8 cellular contexts compared by ENCODE assay signal in the genomic region with DNA sequence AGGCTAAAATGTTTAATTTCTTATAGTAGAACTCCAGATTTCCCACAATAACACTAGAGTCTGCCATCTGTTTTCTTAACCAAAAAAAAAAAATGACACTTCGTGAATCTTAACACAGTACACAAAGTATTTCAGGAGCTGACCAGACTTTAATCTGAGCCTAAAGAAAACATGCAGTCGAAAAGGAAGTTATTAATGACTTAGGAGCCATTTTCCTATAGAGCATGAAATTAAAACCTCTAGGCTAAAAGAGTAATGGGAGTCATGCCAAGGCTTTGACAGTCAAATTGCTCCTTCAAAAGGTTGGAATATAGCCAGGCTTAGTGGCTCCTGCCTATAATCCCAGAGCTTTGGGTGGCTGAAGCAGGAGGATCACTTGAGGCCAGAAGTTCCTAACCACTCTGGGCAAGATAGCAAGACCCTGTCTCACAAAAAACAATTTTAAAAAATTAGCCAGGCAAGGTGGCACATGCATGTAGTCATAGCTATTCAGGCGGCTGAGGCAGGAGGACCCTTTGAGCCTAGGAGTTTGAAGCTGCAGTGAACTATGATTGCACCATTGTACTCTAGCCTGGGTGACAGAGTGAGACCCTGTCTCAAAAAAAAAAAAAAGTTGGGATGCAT. TPM values are rescaled to one million over a fixed set of nuclear protein-coding genes. Genes with fewer than 3 reads are reported as not detected.
DNase-seq lines count a peak whose midpoint lies in the region; ATAC-seq and TF ChIP-seq lines count a peak whose summit lies in the region.

No MANE protein-coding gene starts in this region.

- no peaks in the 10 kb centered on the region for H3K27me3 Mint-ChIP-seq in stimulated activated naive CD8-positive, alpha-beta T cell treated with anti-CD3 and anti-CD28 coated beads, Interleukin-15, amount 100 ng/mL, for 72 hours

- ATAC-seq in omental fat pad (ENCODE audit: low FRiP score) (no peak), HG03457 (IDR thresholded peaks at IDR 0.05; ENCODE audit: unreplicated experiment) (no peak)
- no peak for ATAC-seq in stimulated activated naive CD8-positive, alpha-beta T cell treated with anti-CD3 and anti-CD28 coated beads, Interleukin-15, amount 100 ng/mL, for 72 hours

- peaks cover 26% of the 10 kb centered on the region for H3K4me1 Mint-ChIP-seq in stimulated activated naive CD8-positive, alpha-beta T cell treated with anti-CD3 and anti-CD28 coated beads, Interleukin-15, amount 100 ng/mL, for 72 hours

- no peaks in the 10 kb centered on the region for H3K36me3 ChIP-seq in HEK293 (ENCODE audit: control insufficient read depth in 2 of 2, insufficient read depth in 1 of 2, low read length in 2 of 2)

- no peaks in the 10 kb centered on the region for H3K9me3 ChIP-seq in HEK293 (ENCODE audit: control insufficient read depth, insufficient read depth, low read depth, low read length)

- CTCF ChIA-PET in HEK293 (lab: Yijun Ruan, JAX): interaction anchor here (0.6 to 0.8 kb wide), 4 partner anchors 10 to 265 kb away, joined by 3 to 5 read pairs (median 4); no protein-coding TSS in a partner anchor

- H3K4me3 Mint-ChIP-seq in stimulated activated naive CD8-positive, alpha-beta T cell treated with anti-CD3 and anti-CD28 coated beads, Interleukin-15, amount 100 ng/mL, for 72 hours: no peak overlapping the region

- H3K4me3 ChIP-seq in HEK293 (ENCODE audit: low read depth, low read length): no peak overlapping the region
- H3K4me3 ChIP-seq in epithelial cell of esophagus (ENCODE audit: low read length): no peak overlapping the region

- POLR2A ChIA-PET in HEK293 (lab: Yijun Ruan, JAX): interaction anchor here (0.5 to 2.2 kb wide), 5 partner anchors 12 to 437 kb away, joined by 3 to 9 read pairs (median 6); partner anchors contain the start of genes MCU and MICU1

- peak overlapping the region; percentile 58; the same call in 1 of the 2 replicates for H3K27ac ChIP-seq in HEK293 (ENCODE audit: extremely low read depth, low read depth, low read length)

- peaks cover 7% of the 10 kb centered on the region for H3K4me1 ChIP-seq in HEK293 (ENCODE audit: control insufficient read depth, insufficient read depth, low read length)

- TF ChIP-seq CTCF in HEK293 (tag by site-specific recombination; IDR thresholded peaks at IDR 0.05) (no peak), epithelial cell of esophagus (IDR thresholded peaks at IDR 0.05; ENCODE audit: insufficient read depth, low read depth, low read length, missing control alignments) (no peak), omental fat pad (IDR thresholded peaks at IDR 0.05) (no peak)

- peaks cover 12 to 16% of the 10 kb centered on the region in 2 donors for H3K9me3 Mint-ChIP-seq in stimulated activated naive CD8-positive, alpha-beta T cell treated with anti-CD3 and anti-CD28 coated beads, Interleukin-15, amount 100 ng/mL, for 72 hours

- DNase-seq in NCI-H2196 treated with DMSO at 0.1 percent for 48 hours (lab: John Stamatoyannopoulos, UW; ENCODE audit: unreplicated experiment) (peak; percentile 33), epithelial cell of esophagus (ENCODE audit: low read depth) (peak; percentile 25), renal cortical epithelial cell (ENCODE audit: low read depth) (peak; percentile 53), dedifferentiated amniotic fluid mesenchymal stem cell (ENCODE audit: extremely low spot score) (no peak), omental fat pad (ENCODE audit: low spot score) (no peak)
- DNase-seq in stimulated activated naive CD8-positive, alpha-beta T cell treated with anti-CD3 and anti-CD28 coated beads, Interleukin-15, amount 100 ng/mL, for 72 hours: no peak

- H3K27ac Mint-ChIP-seq in stimulated activated naive CD8-positive, alpha-beta T cell treated with anti-CD3 and anti-CD28 coated beads, Interleukin-15, amount 100 ng/mL, for 72 hours: no peak overlapping the region

TF ChIP-seq in HEK293, 187 proteins besides CTCF, POLR2A, EP300 and RAD21 (continues in another document):
- TF ChIP-seq ZNF16 (tag by site-specific recombination; IDR thresholded peaks at IDR 0.05; ENCODE audit: low read depth) (no peak), ZSCAN23 (tag by site-specific recombination; IDR thresholded peaks at IDR 0.05) (0 out of 2 replicates have a peak, but pooled peaks have one; percentile 53), ZBTB17 (tag by site-specific recombination; IDR thresholded peaks at IDR 0.05) (peak; percentile 76), ZNF776 (tag by site-specific recombination; IDR thresholded peaks at IDR 0.05; ENCODE audit: borderline replicate concordance) (no peak), ZBTB8A (tag by site-specific recombination; IDR thresholded peaks at IDR 0.05) (0 out of 2 replicates have a peak, but pooled peaks have one; percentile 31), ZNF19 (tag by site-specific recombination; IDR thresholded peaks at IDR 0.05; ENCODE audit: low read depth) (no peak), ZFP37 (tag by site-specific recombination; IDR thresholded peaks at IDR 0.05) (no peak), ZNF174 (tag by site-specific recombination; IDR thresholded peaks at IDR 0.05) (no peak), ZNF558 (tag by site-specific recombination; IDR thresholded peaks at IDR 0.05) (0 out of 2 replicates have a peak, but pooled peaks have one; percentile 36), IKZF3 (tag by site-specific recombination; IDR thresholded peaks at IDR 0.05) (peak; percentile 90), ZNF830 (tag by site-specific recombination; IDR thresholded peaks at IDR 0.05; ENCODE audit: low read depth) (no peak), ZNF596 (tag by site-specific recombination; IDR thresholded peaks at IDR 0.05) (peak; percentile 56; the same call in 1 of the 2 replicates), SP7 (tag by site-specific recombination; IDR thresholded peaks at IDR 0.05) (peak; percentile 69; the same call in 1 of the 2 replicates), ZNF449 (tag by site-specific recombination; IDR thresholded peaks at IDR 0.05) (0 out of 2 replicates have a peak, but pooled peaks have one; percentile 11)
- TF ChIP-seq, protein P1, sequence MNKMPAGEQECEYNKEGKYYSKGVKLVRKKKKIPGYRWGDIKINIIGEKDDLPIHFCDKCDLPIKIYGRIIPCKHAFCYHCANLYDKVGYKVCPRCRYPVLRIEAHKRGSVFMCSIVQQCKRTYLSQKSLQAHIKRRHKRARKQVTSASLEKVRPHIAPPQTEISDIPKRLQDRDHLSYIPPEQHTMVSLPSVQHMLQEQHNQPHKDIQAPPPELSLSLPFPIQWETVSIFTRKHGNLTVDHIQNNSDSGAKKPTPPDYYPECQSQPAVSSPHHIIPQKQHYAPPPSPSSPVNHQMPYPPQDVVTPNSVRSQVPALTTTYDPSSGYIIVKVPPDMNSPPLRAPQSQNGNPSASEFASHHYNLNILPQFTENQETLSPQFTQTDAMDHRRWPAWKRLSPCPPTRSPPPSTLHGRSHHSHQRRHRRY (tag by site-specific recombination; IDR thresholded peaks at IDR 0.05): no peak
- TF ChIP-seq, protein P2, sequence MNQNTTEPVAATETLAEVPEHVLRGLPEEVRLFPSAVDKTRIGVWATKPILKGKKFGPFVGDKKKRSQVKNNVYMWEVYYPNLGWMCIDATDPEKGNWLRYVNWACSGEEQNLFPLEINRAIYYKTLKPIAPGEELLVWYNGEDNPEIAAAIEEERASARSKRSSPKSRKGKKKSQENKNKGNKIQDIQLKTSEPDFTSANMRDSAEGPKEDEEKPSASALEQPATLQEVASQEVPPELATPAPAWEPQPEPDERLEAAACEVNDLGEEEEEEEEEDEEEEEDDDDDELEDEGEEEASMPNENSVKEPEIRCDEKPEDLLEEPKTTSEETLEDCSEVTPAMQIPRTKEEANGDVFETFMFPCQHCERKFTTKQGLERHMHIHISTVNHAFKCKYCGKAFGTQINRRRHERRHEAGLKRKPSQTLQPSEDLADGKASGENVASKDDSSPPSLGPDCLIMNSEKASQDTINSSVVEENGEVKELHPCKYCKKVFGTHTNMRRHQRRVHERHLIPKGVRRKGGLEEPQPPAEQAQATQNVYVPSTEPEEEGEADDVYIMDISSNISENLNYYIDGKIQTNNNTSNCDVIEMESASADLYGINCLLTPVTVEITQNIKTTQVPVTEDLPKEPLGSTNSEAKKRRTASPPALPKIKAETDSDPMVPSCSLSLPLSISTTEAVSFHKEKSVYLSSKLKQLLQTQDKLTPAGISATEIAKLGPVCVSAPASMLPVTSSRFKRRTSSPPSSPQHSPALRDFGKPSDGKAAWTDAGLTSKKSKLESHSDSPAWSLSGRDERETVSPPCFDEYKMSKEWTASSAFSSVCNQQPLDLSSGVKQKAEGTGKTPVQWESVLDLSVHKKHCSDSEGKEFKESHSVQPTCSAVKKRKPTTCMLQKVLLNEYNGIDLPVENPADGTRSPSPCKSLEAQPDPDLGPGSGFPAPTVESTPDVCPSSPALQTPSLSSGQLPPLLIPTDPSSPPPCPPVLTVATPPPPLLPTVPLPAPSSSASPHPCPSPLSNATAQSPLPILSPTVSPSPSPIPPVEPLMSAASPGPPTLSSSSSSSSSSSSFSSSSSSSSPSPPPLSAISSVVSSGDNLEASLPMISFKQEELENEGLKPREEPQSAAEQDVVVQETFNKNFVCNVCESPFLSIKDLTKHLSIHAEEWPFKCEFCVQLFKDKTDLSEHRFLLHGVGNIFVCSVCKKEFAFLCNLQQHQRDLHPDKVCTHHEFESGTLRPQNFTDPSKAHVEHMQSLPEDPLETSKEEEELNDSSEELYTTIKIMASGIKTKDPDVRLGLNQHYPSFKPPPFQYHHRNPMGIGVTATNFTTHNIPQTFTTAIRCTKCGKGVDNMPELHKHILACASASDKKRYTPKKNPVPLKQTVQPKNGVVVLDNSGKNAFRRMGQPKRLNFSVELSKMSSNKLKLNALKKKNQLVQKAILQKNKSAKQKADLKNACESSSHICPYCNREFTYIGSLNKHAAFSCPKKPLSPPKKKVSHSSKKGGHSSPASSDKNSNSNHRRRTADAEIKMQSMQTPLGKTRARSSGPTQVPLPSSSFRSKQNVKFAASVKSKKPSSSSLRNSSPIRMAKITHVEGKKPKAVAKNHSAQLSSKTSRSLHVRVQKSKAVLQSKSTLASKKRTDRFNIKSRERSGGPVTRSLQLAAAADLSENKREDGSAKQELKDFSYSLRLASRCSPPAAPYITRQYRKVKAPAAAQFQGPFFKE (tag by site-specific recombination; IDR thresholded peaks at IDR 0.05; ENCODE audit: borderline replicate concordance): no peak

RNA-seq across cellular contexts. Expression of gene MICU1, which starts 13.6 kb away (rescaled TPM):
- total RNA-seq in renal cortical epithelial cell (55.2 and 65.2 TPM in 2 replicates), omental fat pad (10 to 100 TPM; 21.9 to 36.2 (median 31.7) TPM)

Comparison
In these comparisons a context has a peak if more than half of its experiments do, and no peak if none do; other contexts are left out.
1. DNase-seq: peak in NCI-H2196 treated with DMSO at 0.1 percent for 48 hours (single experiment), epithelial cell of esophagus (single experiment) and renal cortical epithelial cell (single experiment); none in dedifferentiated amniotic fluid mesenchymal stem cell (single experiment), omental fat pad (single experiment) and stimulated activated naive CD8-positive, alpha-beta T cell treated with anti-CD3 and anti-CD28 coated beads, Interleukin-15, amount 100 ng/mL, for 72 hours (0 of 2).